Comparison of ENCODE assay signal across 9 cellular contexts in genomic region chrX:40146471-40147398, GRCh38. TPM values are rescaled to one million over a fixed set of nuclear protein-coding genes. Genes with fewer than 3 reads are reported as not detected.
DNase-seq lines count a peak whose midpoint lies in the region; ATAC-seq, FAIRE-seq and TF ChIP-seq lines count a peak whose summit lies in the region.
"Had no signal": no experiment of that assay in that cellular context is flagged by ENCODE, and none has a peak within 500 bp of the region (broad histone marks: within the 10 kb centered on the region; RNA-seq: fewer than 3 reads in every experiment).

No MANE protein-coding gene starts in this region.

- peak overlapping the region; percentile 35 to 74; a peak in 4 of 6 replicates for H3K27ac ChIP-seq in A549

- peaks cover under 1% of the 10 kb centered on the region; the same call in 2 of the 3 replicates for H3K4me1 ChIP-seq in A549
- H3K4me1 ChIP-seq in neuron (ENCODE audit: insufficient read depth, low read length): peaks cover 13% of the 10 kb centered on the region

- no peak for TF ChIP-seq EP300 in A549 (IDR thresholded peaks at IDR 0.05)

- no peaks in the 10 kb centered on the region for H3K9me3 ChIP-seq in A549
- H3K9me3 ChIP-seq in neuron (ENCODE audit: low read length): no peaks in the 10 kb centered on the region

- in situ Hi-C loops in GM13976 (cut with MboI; ENCODE audit: low sequenced_read_pairs, unreplicated experiment): no loop called here

- FAIRE-seq in A549 (lab: Jason Lieb, UNC): no peak
- FAIRE-seq: colon had no signal

- H3K36me3 ChIP-seq in neuron (ENCODE audit: insufficient read depth, low read length): no peaks in the 10 kb centered on the region

- no peak for TF ChIP-seq RAD21 in A549 (conservative IDR thresholded peaks at IDR 0.05 in 1 of 2, IDR thresholded peaks at IDR 0.05 in 1 of 2)

- H3K27me3 ChIP-seq in neuron (ENCODE audit: insufficient read depth, low read length): peaks cover 4% of the 10 kb centered on the region

- DNase-seq in A549 (ENCODE audit: low read depth in 1 of 2, low spot score in 1 of 2) (no peak), GM13976 (ENCODE audit: low spot score) (peak; percentile 47), fibroblast of the aortic adventitia (ENCODE audit: low read depth) (peak; percentile 53), A172 (ENCODE audit: low spot score) (no peak), cerebellar nuclear complex (lab: John Stamatoyannopoulos, UW) (no peak)

- ATAC-seq in A549: no peak; a peak in 2 of 6 replicates
- ATAC-seq in GM21529 (IDR thresholded peaks at IDR 0.05; ENCODE audit: unreplicated experiment): no peak

- H3K4me3 ChIP-seq in A549 (peak overlapping the region; percentile 31), WI38 (ENCODE audit: low read depth, low read length) (peak overlapping the region; percentile 32), fibroblast of the aortic adventitia (ENCODE audit: low read depth, low read length) (peak overlapping the region; percentile 42), neuron (ENCODE audit: low read length) (peak overlapping the region; percentile 46)

- CTCF ChIA-PET in A549 (lab: Yijun Ruan, JAX): interaction anchor here (0.7 to 1.0 kb wide), 2 partner anchors 13 to 31 kb away, joined by 3 read pairs; no protein-coding TSS in a partner anchor

- no peak for TF ChIP-seq POLR2A in A549 (IDR thresholded peaks at IDR 0.05; ENCODE audit: low read length)

- POLR2A ChIA-PET in A549 (lab: Yijun Ruan, JAX): no interaction called here

- H3K4me2 ChIP-seq in A549: peak overlapping the region; percentile 59

- TF ChIP-seq CTCF in A549 (IDR thresholded peaks at IDR 0.05) (no peak), GM13976 (IDR thresholded peaks at IDR 0.05; ENCODE audit: borderline replicate concordance, control extremely low read depth, extremely low read depth, insufficient read depth, missing control alignments) (no peak), WI38 (IDR thresholded peaks at IDR 0.05; ENCODE audit: low read depth, low read length) (no peak), fibroblast of the aortic adventitia (IDR thresholded peaks at IDR 0.05; ENCODE audit: insufficient read depth, low read length) (no peak)

- no peak overlapping the region for H2AFZ ChIP-seq in neuron (ENCODE audit: low read depth, low read length)

- WGBS in A549 (ENCODE audit: missing lambda C conversion rate): 91% methylated on average over 43 of the region's 76 CpGs

TF ChIP-seq in A549, 52 proteins besides CTCF, POLR2A, EP300 and RAD21:
- TF ChIP-seq GATA3 (IDR thresholded peaks at IDR 0.05; ENCODE audit: borderline replicate concordance) (no peak), RFX5 (IDR thresholded peaks at IDR 0.05) (no peak), NR3C1 (IDR thresholded peaks at IDR 0.05) (no peak), POLR2AphosphoS2 (conservative IDR thresholded peaks at IDR 0.05; ENCODE audit: low read length) (no peak), CBX8 (IDR thresholded peaks at IDR 0.05) (no peak), BHLHE40 (IDR thresholded peaks at IDR 0.05; ENCODE audit: low read depth, low read length) (no peak), HOXB5 (CRISPR knock-in tag; IDR thresholded peaks at IDR 0.05) (no peak), NPAS2 (CRISPR knock-in tag; IDR thresholded peaks at IDR 0.05; ENCODE audit: borderline replicate concordance) (no peak), FOSL2 (IDR thresholded peaks at IDR 0.05) (no peak), FOSL2 (CRISPR knock-in tag; IDR thresholded peaks at IDR 0.05) (no peak), HDAC2 (IDR thresholded peaks at IDR 0.05) (no peak), ZSCAN20 (CRISPR knock-in tag; IDR thresholded peaks at IDR 0.05) (no peak), TFCP2L1 (CRISPR knock-in tag; IDR thresholded peaks at IDR 0.05) (no peak), HOXB13 (CRISPR knock-in tag; IDR thresholded peaks at IDR 0.05; ENCODE audit: low read depth) (no peak)

RNA-seq across cellular contexts. Expression of gene BCOR, which starts 49.0 kb away (rescaled TPM):
- polyA plus RNA-seq in A549 (2011; rRNA removed) (12.2 and 21.3 TPM in 2 replicates), A549 (2017; fragmentation: RNase III; extraction: RNeasy Plus Mini Kit Qiagen cat#74134 plus additional on column Dnase treatment) (12.6 to 15.8 TPM (median 12.6 TPM) in 3 replicates)
- polyA plus RNA-seq in A549 (2012; cell fraction: cytosol; rRNA removed): 11.8 and 11.9 TPM in 2 replicates
- polyA plus RNA-seq in A549 (2012; cell fraction: nucleus; rRNA removed): 20.3 and 26.6 TPM in 2 replicates
- polyA minus RNA-seq in A549 (2011; rRNA and poly(A)+ RNA removed): 24.5 and 33.1 TPM in 2 replicates
- 8.2 and 12.7 TPM in 2 replicates for total RNA-seq in fibroblast of the aortic adventitia (ENCODE audit: low replicate concordance)
- total RNA-seq in A172 (2014; rRNA removed; shearing (Covaris generic)): 10.9 and 20.5 TPM in 2 replicates

Comparison
In these comparisons a context has a peak if more than half of its experiments do, and no peak if none do; other contexts are left out.
1. DNase-seq: peak in GM13976 (single experiment) and fibroblast of the aortic adventitia (single experiment); none in A549 (0 of 2), A172 (single experiment) and cerebellar nuclear complex (0 of 2).
2. Peak in every context shown above with its lines, with median percentiles within 50 percentile points of each other: H3K4me3 ChIP-seq.